Comparison of ENCODE assay signal across 13 cellular contexts in the genomic region with DNA sequence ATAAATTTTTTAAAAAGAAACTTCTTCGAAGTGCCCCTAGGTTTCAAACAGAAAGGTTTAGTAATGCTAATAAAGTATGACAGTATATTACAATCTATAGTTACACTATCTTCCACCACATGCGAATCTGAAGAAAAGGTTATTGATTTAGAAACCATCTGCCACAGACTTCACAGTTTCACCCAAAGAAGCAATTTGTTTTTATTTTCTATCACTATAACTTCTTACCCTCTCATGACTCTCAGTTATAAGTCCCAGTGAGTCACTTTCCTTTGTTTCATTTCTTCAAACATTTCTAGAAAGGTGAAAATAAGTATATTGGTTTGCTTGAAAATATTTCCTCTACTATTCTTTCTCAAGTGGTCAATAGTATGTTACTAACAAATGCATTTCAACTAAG.
DNase-seq lines count a peak whose midpoint lies in the region; ATAC-seq and TF ChIP-seq lines count a peak whose summit lies in the region.
"Had no signal": no experiment of that assay in that cellular context is flagged by ENCODE, and none has a peak within 500 bp of the region (broad histone marks: within the 10 kb centered on the region; RNA-seq: fewer than 3 reads in every experiment).

No MANE protein-coding gene starts in this region.

- POLR2A ChIA-PET in HEK293T (lab: Yijun Ruan, JAX) = no interaction called here

- peak; percentile 86 for ATAC-seq in GM19023 (IDR thresholded peaks at IDR 0.05; ENCODE audit: unreplicated experiment)
- ATAC-seq in GM21529 (IDR thresholded peaks at IDR 0.05; ENCODE audit: unreplicated experiment) = peak; percentile 92
- ATAC-seq in HG03064 (IDR thresholded peaks at IDR 0.05; ENCODE audit: low read depth, unreplicated experiment) = peak; percentile 91
- ATAC-seq: activated naive CD8-positive, alpha-beta T cell treated with anti-CD3 and anti-CD28 coated beads, Interleukin-2, amount 50 U/mL, for 24 hours; left ventricle myocardium superior; SK-N-SH treated with all-trans-retinoic acid at 6 μM for 48 hours had no signal

- CTCF ChIA-PET in HEK293T (lab: Yijun Ruan, JAX) = no interaction called here

- DNase-seq in dermis blood vessel endothelial cell (peak; percentile 27), HEK293T (ENCODE audit: extremely low spot score) (no peak), NCI-H2196 treated with DMSO at 0.1 percent for 48 hours (lab: John Stamatoyannopoulos, UW; ENCODE audit: unreplicated experiment) (no peak)
- no peak for DNase-seq in activated effector memory CD4-positive, alpha-beta T cell treated with anti-CD3 and anti-CD28 coated beads, Interleukin-2, amount 50 U/mL, for 16 hours
- DNase-seq: activated CD4-positive, alpha-beta T cell treated with anti-CD3 and anti-CD28 coated beads, Interleukin-2, amount 50 U/mL, for 4 hours; activated naive CD8-positive, alpha-beta T cell treated with anti-CD3 and anti-CD28 coated beads, Interleukin-2, amount 50 U/mL, for 24 hours; left ventricle myocardium superior; NCI-H1092 treated with DMSO at 0.1 percent for 48 hours; small intestine had no signal

TF ChIP-seq in HEK293T, 16 proteins besides CTCF, POLR2A, EP300 and RAD21:
- no peak for TF ChIP-seq LEF1 (IDR thresholded peaks at IDR 0.05; ENCODE audit: borderline replicate concordance)
- TF ChIP-seq CTBP1 (IDR thresholded peaks at IDR 0.05; ENCODE audit: borderline replicate concordance) = no peak
- no peak for TF ChIP-seq ELF4 (IDR thresholded peaks at IDR 0.05)
- no peak for TF ChIP-seq ARNT (IDR thresholded peaks at IDR 0.05)
- no peak for TF ChIP-seq ZNF384 (IDR thresholded peaks at IDR 0.05)
- no peak for TF ChIP-seq L3MBTL2 (conservative IDR thresholded peaks at IDR 0.05)
- no peak for TF ChIP-seq FOXA1 (IDR thresholded peaks at IDR 0.05)
